ENCODE assay signal across 23 cellular contexts in the genomic region with DNA sequence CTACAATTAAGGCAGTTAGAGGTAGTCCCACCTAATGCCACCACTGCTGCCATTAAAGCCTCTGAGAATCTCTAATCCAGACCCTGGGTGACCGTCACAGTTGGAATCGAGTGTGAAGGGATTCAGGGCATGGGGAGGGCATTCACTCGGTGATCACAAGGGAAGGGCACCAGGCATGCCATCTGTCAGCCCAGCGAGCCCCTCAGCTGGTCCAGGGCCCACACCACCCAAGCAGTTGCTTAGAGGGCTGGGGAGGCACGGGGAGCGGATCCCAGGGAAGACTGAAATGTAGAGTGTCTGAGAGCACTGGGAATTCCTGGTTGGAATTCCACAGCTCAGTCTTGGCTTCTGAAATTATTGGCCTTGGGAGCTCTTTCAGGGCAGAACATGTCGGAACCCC.
"Had no signal": no experiment of that assay in that cellular context is flagged by ENCODE, and none has a peak within 500 bp of the region (broad histone marks: within the 10 kb centered on the region; RNA-seq: fewer than 3 reads in every experiment).

No MANE protein-coding gene starts in this region.

- H2AFZ ChIP-seq: hepatocyte, parathyroid adenoma had no signal

- H3K4me1 ChIP-seq: gastrocnemius medialis, left lung, right lobe of liver, transverse colon had no signal

- H3K27me3 ChIP-seq: gastrocnemius medialis, hepatocyte, left lung, right lobe of liver, transverse colon had no signal

- H3K79me2 ChIP-seq: hepatocyte had no signal

- H3K27ac ChIP-seq: epithelial cell of prostate, gastrocnemius medialis, hepatocyte, left lung, parathyroid adenoma, right lobe of liver, transverse colon had no signal

- H3K36me3 ChIP-seq: gastrocnemius medialis, left lung, right lobe of liver, transverse colon had no signal

- DNase-seq: central memory CD4-positive, alpha-beta T cell; effector CD8-positive, alpha-beta T cell; endodermal cell; foreskin fibroblast; gastrocnemius medialis; kidney; left cardiac atrium; left lung; mammary epithelial cell; mesendoderm; midbrain; natural killer cell; occipital lobe; right lobe of liver; stimulated activated CD4-positive, alpha-beta T cell treated with anti-CD3 and anti-CD28 coated beads, Interleukin-2, amount 100 ng/mL, for 24 hours; stimulated activated CD4-positive, alpha-beta T cell treated with anti-CD3 and anti-CD28 coated beads, Interleukin-4, amount 100 ng/mL, for 24 hours; stimulated activated naive CD8-positive, alpha-beta T cell treated with anti-CD3 and anti-CD28 coated beads, Interleukin-15, Interleukin-2, amounts not matched to agents 100 U/mL and 50 U/mL, for 24 hours; transverse colon had no signal

- H3K4me2 ChIP-seq: hepatocyte had no signal

- H3K4me3 ChIP-seq: gastrocnemius medialis, hepatocyte, left lung, right lobe of liver, transverse colon had no signal

- H3K9me3 ChIP-seq: gastrocnemius medialis, left lung, right lobe of liver, transverse colon had no signal

- ATAC-seq: esophagus mucosa; gastrocnemius medialis; left cardiac atrium; left lung; natural killer cell; right lobe of liver; stimulated activated memory B cell treated with anti-CD40 and anti-IgM and Interleukin-4, amounts not matched to agents 10 μg/mL and 1 μg/mL and 100 μg/mL, for 72 hours; stimulated activated naive CD8-positive, alpha-beta T cell treated with anti-CD3 and anti-CD28 coated beads, Interleukin-15, Interleukin-2, amounts not matched to agents 100 U/mL and 50 U/mL, for 24 hours had no signal

- H3K9ac ChIP-seq: parathyroid adenoma had no signal
